8 cellular contexts compared by ENCODE assay signal in the genomic region with DNA sequence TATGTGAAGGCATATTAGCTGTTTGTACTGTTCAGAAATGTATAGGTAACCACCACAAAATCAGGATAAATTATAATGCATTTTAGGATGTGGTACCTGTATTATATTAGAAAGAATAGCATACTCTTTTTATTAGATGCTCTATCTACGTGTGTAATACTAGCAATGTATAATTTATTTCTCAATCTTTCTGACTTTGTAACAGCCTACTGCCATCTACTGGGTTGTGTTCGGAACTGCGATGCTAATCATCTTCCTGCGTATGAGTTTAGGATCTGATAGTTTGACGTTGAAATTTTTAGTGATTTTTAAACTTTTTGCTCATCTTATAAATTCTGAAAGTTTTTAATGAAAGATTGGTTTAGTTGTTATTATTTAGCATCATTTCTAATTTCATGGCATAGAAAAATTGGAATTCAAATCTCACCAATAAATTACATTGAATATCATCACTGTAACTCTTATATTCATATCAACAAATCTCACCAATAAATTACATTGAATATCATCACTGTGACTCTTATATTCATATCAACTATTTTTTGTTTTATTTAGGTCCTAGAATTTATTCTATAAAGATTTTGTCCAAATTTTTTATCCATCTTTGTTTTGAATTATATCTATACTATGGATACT.
DNase-seq lines count a peak whose midpoint lies in the region; ATAC-seq, FAIRE-seq and TF ChIP-seq lines count a peak whose summit lies in the region.

No MANE protein-coding gene starts in this region.

- CTCF ChIA-PET in CD4-positive, alpha-beta T cell (lab: Charles Lee), result no interaction called here

- no peak overlapping the region for H3K27ac ChIP-seq in CD4-positive, alpha-beta T cell (ENCODE audit: low read depth, low read length)
- no peak overlapping the region for H3K27ac ChIP-seq in prostate gland
- no peak overlapping the region for H3K27ac ChIP-seq in suprapubic skin

- TF ChIP-seq CTCF in CD4-positive, alpha-beta T cell (IDR thresholded peaks at IDR 0.05), result peak; percentile 16
- TF ChIP-seq CTCF in prostate gland (IDR thresholded peaks at IDR 0.05), result peak in 3 of 4 experiments; percentile 49 to 64 (median 55)
- TF ChIP-seq CTCF in suprapubic skin (IDR thresholded peaks at IDR 0.05), result peak in 1 of 2 donors; percentile 66

- H3K4me3 ChIP-seq in prostate gland (no peak overlapping the region), suprapubic skin (no peak overlapping the region)

- no peaks in the 10 kb centered on the region for H3K27me3 Mint-ChIP-seq in CD4-positive, alpha-beta T cell

- H3K9me3 Mint-ChIP-seq in CD4-positive, alpha-beta T cell, result peaks cover 10% of the 10 kb centered on the region

- FAIRE-seq in H54 (lab: Jason Lieb, UNC), result peak; percentile 80

- no peaks in the 10 kb centered on the region for H3K9me3 ChIP-seq in CD4-positive, alpha-beta T cell (ENCODE audit: control insufficient read depth, low read length)
- H3K9me3 ChIP-seq in prostate gland, result no peaks in the 10 kb centered on the region
- no peaks in the 10 kb centered on the region for H3K9me3 ChIP-seq in suprapubic skin

- no peaks in the 10 kb centered on the region for H3K4me1 Mint-ChIP-seq in CD4-positive, alpha-beta T cell (ENCODE audit: low read depth)

- POLR2A ChIA-PET in CD4-positive, alpha-beta T cell (lab: Charles Lee), result no interaction called here

- TF ChIP-seq POLR2A in H54 (IDR thresholded peaks at IDR 0.05; ENCODE audit: low read depth, low read length), result no peak
- no peak for TF ChIP-seq POLR2A in prostate gland (IDR thresholded peaks at IDR 0.05)
- TF ChIP-seq POLR2A in suprapubic skin (IDR thresholded peaks at IDR 0.05), result no peak

- no peak for TF ChIP-seq EP300 in suprapubic skin (IDR thresholded peaks at IDR 0.05)

- no peaks in the 10 kb centered on the region for H3K36me3 Mint-ChIP-seq in CD4-positive, alpha-beta T cell (ENCODE audit: low read depth)

- H3K4me1 ChIP-seq in prostate gland (replicated peaks), result no peaks in the 10 kb centered on the region
- no peaks in the 10 kb centered on the region for H3K4me1 ChIP-seq in suprapubic skin

- intact Hi-C loops in CD4-positive, alpha-beta T cell (cut with DNase I, micrococcal nuclease), result no loop called here
- intact Hi-C loops in prostate gland (cut with DNase I), result loop anchor here (10.0 kb wide), 1 partner anchor 83 kb away; no protein-coding TSS in a partner anchor

- no peak overlapping the region for H3K27ac Mint-ChIP-seq in CD4-positive, alpha-beta T cell

- H3K4me3 Mint-ChIP-seq in CD4-positive, alpha-beta T cell, result no peak overlapping the region

- H3K36me3 ChIP-seq in prostate gland (no peaks in the 10 kb centered on the region), suprapubic skin (no peaks in the 10 kb centered on the region)

- H3K27me3 ChIP-seq in CD4-positive, alpha-beta T cell (ENCODE audit: control insufficient read depth, insufficient read depth, low read length), result no peaks in the 10 kb centered on the region
- H3K27me3 ChIP-seq in prostate gland (replicated peaks; ENCODE audit: insufficient read depth) (no peaks in the 10 kb centered on the region), suprapubic skin (no peaks in the 10 kb centered on the region)

- no peak for DNase-seq in CD4-positive, alpha-beta T cell
- peak; percentile 5 for DNase-seq in H54 (ENCODE audit: insufficient read length, low spot score)
- peak; percentile 39 for DNase-seq in OCI-M1 (lab: John Stamatoyannopoulos, UW)
- peak; percentile 4 for DNase-seq in prostate gland (ENCODE audit: low spot score)
- no peak for DNase-seq in activated T-cell treated with anti-CD3 and anti-CD28 coated beads, Interleukin-2, amount 50 U/mL, for 48 hours
- no peak for DNase-seq in suprapubic skin (ENCODE audit: low spot score in 2 of 2)

- 4% methylated on average over 5 of the region's 5 CpGs for WGBS in prostate gland
- WGBS in suprapubic skin, result 3% methylated on average over 5 of the region's 5 CpGs

- ATAC-seq in CD4-positive, alpha-beta T cell (ENCODE audit: poor library complexity), result no peak
- ATAC-seq in esophagus mucosa (peak; percentile 67), GM21360 (IDR thresholded peaks at IDR 0.05; ENCODE audit: unreplicated experiment) (no peak)

Comparison
In these comparisons a context has a peak if more than half of its experiments do, and no peak if none do; other contexts are left out.
1. DNase-seq: peak in H54 (single experiment), OCI-M1 (single experiment) and prostate gland (single experiment); none in CD4-positive, alpha-beta T cell (0 of 10), activated T-cell treated with anti-CD3 and anti-CD28 coated beads, Interleukin-2, amount 50 U/mL, for 48 hours (0 of 2) and suprapubic skin (0 of 2).